9 cellular contexts compared by ENCODE assay signal in genomic region chr4:41530741-41531140, GRCh38. TPM values are rescaled to one million over a fixed set of nuclear protein-coding genes. Genes with fewer than 3 reads are reported as not detected.
"Had no signal": no experiment of that assay in that cellular context is flagged by ENCODE, and none has a peak within 500 bp of the region (broad histone marks: within the 10 kb centered on the region; RNA-seq: fewer than 3 reads in every experiment).

No MANE protein-coding gene starts in this region.

- H3K36me3 Mint-ChIP-seq: IgD-negative memory B cell had no signal

- H3K9me3 Mint-ChIP-seq: GM23338 had no signal

- H3K4me1 Mint-ChIP-seq: IgD-negative memory B cell had no signal

- H3K9me3 ChIP-seq: HAP-1 had no signal

- ATAC-seq: GM23338, HepG2 had no signal

- DNase-seq: H7, Karpas-422, KBM-7 had no signal

- H3K27me3 Mint-ChIP-seq: IgD-negative memory B cell had no signal

- FAIRE-seq: HepG2 had no signal

- H3K27ac Mint-ChIP-seq: GM23338, IgD-negative memory B cell had no signal

- H3K27ac ChIP-seq: HL-60, KMS-11 had no signal

- H3K4me3 ChIP-seq: GM23338, HAP-1 had no signal

- H3K4me3 Mint-ChIP-seq: GM23338 had no signal

- H3K36me3 ChIP-seq: HAP-1 had no signal

- H3K4me2 ChIP-seq: GM23338, KMS-11 had no signal

- H2AFZ ChIP-seq: GM23338 had no signal

RNA-seq across cellular contexts. Expression of gene LIMCH1, which starts 7.2 kb away (rescaled TPM):
- total RNA-seq: HepG2 had no signal
- polyA plus RNA-seq: IgD-negative memory B cell had no signal
